In the genomic region with DNA sequence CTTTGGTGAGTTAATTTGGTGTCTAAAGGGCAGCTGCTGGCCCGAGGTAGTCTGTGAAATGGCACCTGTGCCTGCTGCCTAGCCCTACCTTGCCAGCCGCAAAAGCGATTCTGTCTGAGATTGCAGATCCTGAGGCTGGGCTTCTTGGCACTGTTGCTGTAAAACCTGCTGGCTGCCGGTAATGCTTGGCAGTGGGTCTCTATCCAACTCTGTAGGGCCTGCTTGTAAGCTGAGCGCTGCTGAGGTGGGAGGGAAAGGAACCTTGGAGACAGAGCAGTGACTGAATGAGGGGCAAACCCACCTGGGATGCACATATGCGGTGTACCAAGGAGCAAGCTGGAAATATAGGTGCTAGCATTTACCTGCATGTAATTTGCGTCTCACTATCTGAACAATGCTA, we compare ENCODE assay signal across 13 cellular contexts. TPM values are rescaled to one million over a fixed set of nuclear protein-coding genes. Genes with fewer than 3 reads are reported as not detected.
DNase-seq lines count a peak whose midpoint lies in the region; ATAC-seq and TF ChIP-seq lines count a peak whose summit lies in the region.
"Had no signal": no experiment of that assay in that cellular context is flagged by ENCODE, and none has a peak within 500 bp of the region (broad histone marks: within the 10 kb centered on the region; RNA-seq: fewer than 3 reads in every experiment).

No MANE protein-coding gene starts in this region.

- H3K27me3 Mint-ChIP-seq in naive thymus-derived CD8-positive, alpha-beta T cell = no peaks in the 10 kb centered on the region

- H3K79me2 ChIP-seq in DND-41 (ENCODE audit: insufficient read depth, low read length) = peaks cover 100% of the 10 kb centered on the region

- CTCF ChIA-PET in A673 (lab: Charles Lee) = no interaction called here

- no peaks in the 10 kb centered on the region for H3K9me3 ChIP-seq in DND-41 (ENCODE audit: insufficient read depth, low read length, severe bottlenecking)
- no peaks in the 10 kb centered on the region for H3K9me3 ChIP-seq in A673 (ENCODE audit: low read depth, low read length, poor library complexity, severe bottlenecking)
- H3K9me3 ChIP-seq: sigmoid colon had no signal

- H3K4me1 Mint-ChIP-seq in naive thymus-derived CD8-positive, alpha-beta T cell = peaks cover 61 to 99% (median 96%) of the 10 kb centered on the region in 4 donors

- H3K9me3 Mint-ChIP-seq in activated naive CD4-positive, alpha-beta T cell treated with anti-CD3 and anti-CD28 coated beads, Interleukin-2, amount 50 U/mL, for 72 hours = no peaks in the 10 kb centered on the region
- H3K9me3 Mint-ChIP-seq in naive thymus-derived CD8-positive, alpha-beta T cell = no peaks in the 10 kb centered on the region

- peaks cover 4 to 53% of the 10 kb centered on the region in 2 donors for H3K36me3 Mint-ChIP-seq in activated naive CD4-positive, alpha-beta T cell treated with anti-CD3 and anti-CD28 coated beads, Interleukin-2, amount 50 U/mL, for 72 hours
- peaks cover 0 to 51% (median 0%) of the 10 kb centered on the region in 3 donors for H3K36me3 Mint-ChIP-seq in naive thymus-derived CD8-positive, alpha-beta T cell

- peak overlapping the region; percentile 37 for H3K4me2 ChIP-seq in DND-41 (ENCODE audit: insufficient read depth, low read length)

- POLR2A ChIA-PET in naive thymus-derived CD8-positive, alpha-beta T cell (lab: Charles Lee) = interaction anchor here (1.2 to 11.0 kb wide), 6 partner anchors 9 to 151 kb away, joined by 3 to 142 read pairs (median 14); a partner anchor contains a TSS
- POLR2A ChIA-PET in A673 (lab: Charles Lee; ENCODE audit: low non-redundant PET) = no interaction called here

- H3K4me3 Mint-ChIP-seq in naive thymus-derived CD8-positive, alpha-beta T cell = peak overlapping the region; percentile 59 to 96 (median 78)

- H3K27me3 ChIP-seq in DND-41 (ENCODE audit: insufficient read depth, low read length, poor library complexity) (no peaks in the 10 kb centered on the region), H7 (ENCODE audit: control insufficient read depth, insufficient read depth, low read length) (peaks cover 2% of the 10 kb centered on the region; the same call in 1 of the 2 replicates), A673 (replicated peaks; ENCODE audit: insufficient read depth, low read depth, low read length, poor library complexity) (no peaks in the 10 kb centered on the region)
- H3K27me3 ChIP-seq: sigmoid colon had no signal

- H3K4me3 ChIP-seq in DND-41 (ENCODE audit: low read depth in 1 of 2, low read length in 2 of 2) (no peak overlapping the region), H7 (ENCODE audit: insufficient read depth, low read depth, low read length) (no peak overlapping the region), A673 (ENCODE audit: low read depth, low read length, poor library complexity, severe bottlenecking) (no peak overlapping the region)
- H3K4me3 ChIP-seq: sigmoid colon had no signal

- H3K9ac ChIP-seq in DND-41 (ENCODE audit: low read depth, low read length) = no peak overlapping the region

- DNase-seq in DND-41 (no peak), H7 (peak; percentile 21), A673 (ENCODE audit: low spot score) (no peak), left lobe of liver (ENCODE audit: low spot score) (no peak), SKM-1 (lab: John Stamatoyannopoulos, UW; ENCODE audit: unreplicated experiment) (no peak), middle frontal gyrus (ENCODE audit: extremely low spot score, low spot score) (no peak)
- DNase-seq in activated naive CD4-positive, alpha-beta T cell treated with anti-CD3 and anti-CD28 coated beads, Interleukin-2, amount 50 U/mL, for 72 hours (ENCODE audit: low spot score in 2 of 2) = peak in 1 of 2 donors; percentile 54
- no peak for DNase-seq in naive thymus-derived CD8-positive, alpha-beta T cell
- DNase-seq: activated CD4-positive, CD25-positive, alpha-beta regulatory T cell treated with anti-CD3 and anti-CD28 coated beads, Interleukin-2, amount 50 U/mL, for 72 hours; Calu3; SHP77 treated with DMSO at 0.1 percent for 48 hours; sigmoid colon had no signal

- peaks cover 81% of the 10 kb centered on the region for H3K36me3 ChIP-seq in DND-41 (ENCODE audit: insufficient read depth, low read length)
- H3K36me3 ChIP-seq in H7 (replicated peaks; ENCODE audit: control insufficient read depth, insufficient read depth, low read length) = no peaks in the 10 kb centered on the region
- no peaks in the 10 kb centered on the region for H3K36me3 ChIP-seq in A673 (ENCODE audit: insufficient read depth, low read length, poor library complexity, severe bottlenecking)
- H3K36me3 ChIP-seq: sigmoid colon had no signal

- H3K27ac Mint-ChIP-seq in activated naive CD4-positive, alpha-beta T cell treated with anti-CD3 and anti-CD28 coated beads, Interleukin-2, amount 50 U/mL, for 72 hours = peak overlapping the region; percentile 87 to 93
- peak overlapping the region; percentile 89 to 99 (median 96) for H3K27ac Mint-ChIP-seq in naive thymus-derived CD8-positive, alpha-beta T cell

- intact Hi-C loops in A673 (cut with micrococcal nuclease; ENCODE audit: unreplicated experiment) = no loop called here

- no peak for ATAC-seq in DND-41 (ENCODE audit: insufficient read depth, low read depth)
- no peak for ATAC-seq in activated naive CD4-positive, alpha-beta T cell treated with anti-CD3 and anti-CD28 coated beads, Interleukin-2, amount 50 U/mL, for 72 hours
- ATAC-seq in naive thymus-derived CD8-positive, alpha-beta T cell = peak in 1 of 2 donors; percentile 9
- no peak for ATAC-seq in left lobe of liver

- H3K4me1 ChIP-seq in DND-41 (ENCODE audit: insufficient read depth, low read length) = peaks cover 87% of the 10 kb centered on the region
- H3K4me1 ChIP-seq in A673 (ENCODE audit: insufficient read depth, low read length, poor library complexity, severe bottlenecking) = peaks cover 21% of the 10 kb centered on the region

- H3K27ac ChIP-seq in DND-41 (ENCODE audit: low read length) (peak overlapping the region; percentile 61; the same call in 1 of the 2 replicates), A673 (ENCODE audit: low read depth, low read length, poor library complexity, severe bottlenecking) (no peak overlapping the region)

- TF ChIP-seq CTCF in DND-41 (IDR thresholded peaks at IDR 0.05; ENCODE audit: borderline replicate concordance, extremely low read depth, low read length, poor library complexity, severe bottlenecking) (no peak), A673 (conservative IDR thresholded peaks at IDR 0.05; ENCODE audit: low read depth, low read length) (no peak)

- peaks cover 86% of the 10 kb centered on the region for H4K20me1 ChIP-seq in DND-41 (ENCODE audit: insufficient read depth, low read length)

- BruUV-seq in A673 (replicated peaks; lab: Mats Ljungman, UMichigan) = no TSS peak

- H2AFZ ChIP-seq in DND-41 (ENCODE audit: low read depth, low read length) = no peak overlapping the region

RNA-seq across cellular contexts. Expression of a gene that starts 11.7 kb away (rescaled TPM):
- 0.62 and 1.9 TPM in 2 replicates for total RNA-seq in H7 (2014; rRNA removed; shearing (Covaris generic))
- total RNA-seq in activated naive CD4-positive, alpha-beta T cell treated with anti-CD3 and anti-CD28 coated beads, Interleukin-2, amount 50 U/mL, for 72 hours = 1,000 to 10,000 TPM in 1 of 2 donors, 100 to 1,000 TPM in 1; 761 to 1,053 TPM
- 100 to 1,000 TPM; 391 to 409 TPM for total RNA-seq in naive thymus-derived CD8-positive, alpha-beta T cell
- 1,000 to 10,000 TPM in 1 of 3 donors, 100 to 1,000 TPM in 2; 834 to 1,034 (median 852) TPM for polyA plus RNA-seq in naive thymus-derived CD8-positive, alpha-beta T cell
- total RNA-seq in A673 (2021) (6.2 and 9.1 TPM in 2 replicates), left lobe of liver (20.7 TPM)

RNA-seq across cellular contexts. Expression of a gene that starts 41.5 kb away (rescaled TPM):
- total RNA-seq in H7 (2014; rRNA removed; shearing (Covaris generic)) = not detected in 2 replicates
- under 1 TPM; 0.16 to 0.99 TPM for total RNA-seq in activated naive CD4-positive, alpha-beta T cell treated with anti-CD3 and anti-CD28 coated beads, Interleukin-2, amount 50 U/mL, for 72 hours
- under 1 TPM; 0.52 to 0.62 TPM for total RNA-seq in naive thymus-derived CD8-positive, alpha-beta T cell
- under 1 TPM in 2 of 3 donors, not detected in 1; 0.22 to 0.23 TPM for polyA plus RNA-seq in naive thymus-derived CD8-positive, alpha-beta T cell
- 0.74 and 0.82 TPM in 2 replicates for total RNA-seq in A673 (2021)
- 0.20 TPM for total RNA-seq in left lobe of liver
- total RNA-seq: endothelial cell of umbilical vein, sigmoid colon had no signal
- polyA plus RNA-seq: sigmoid colon had no signal

Comparison
In these comparisons a context has a peak if more than half of its experiments do, and no peak if none do; other contexts are left out.
1. RNA of a gene that starts 11.7 kb away (total RNA-seq): 761 to 1,053 TPM in activated naive CD4-positive, alpha-beta T cell treated with anti-CD3 and anti-CD28 coated beads, Interleukin-2, amount 50 U/mL, for 72 hours and 391 to 409 TPM in naive thymus-derived CD8-positive, alpha-beta T cell; 20.7 TPM in left lobe of liver (single experiment), 6.2 to 9.1 TPM in A673 and 0.62 to 1.9 TPM in H7; every median in the first group is over 10 times any median in the second.